In the genomic region with DNA sequence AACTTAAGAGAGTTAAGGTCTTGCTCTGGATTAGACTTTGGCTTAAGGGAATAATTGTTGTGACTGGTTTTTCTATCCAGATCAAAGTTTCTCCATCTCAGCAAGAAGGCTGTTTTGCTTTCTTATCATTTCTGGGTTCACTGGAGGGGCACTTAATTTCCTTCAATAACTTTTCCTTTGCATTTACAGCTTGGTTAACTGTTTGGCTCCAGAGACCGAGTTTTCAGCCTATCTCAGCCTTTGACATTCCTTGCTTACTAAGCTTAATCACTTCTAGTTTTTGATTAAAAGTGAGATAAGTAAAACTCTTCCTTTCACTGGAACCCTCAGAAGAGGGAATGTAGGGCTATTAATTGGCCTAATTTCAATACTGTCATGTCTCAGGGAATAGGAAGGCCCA, we compare ENCODE assay signal across 17 cellular contexts.
DNase-seq lines count a peak whose midpoint lies in the region; ATAC-seq, FAIRE-seq and TF ChIP-seq lines count a peak whose summit lies in the region.
"Had no signal": no experiment of that assay in that cellular context is flagged by ENCODE, and none has a peak within 500 bp of the region (broad histone marks: within the 10 kb centered on the region; RNA-seq: fewer than 3 reads in every experiment).

No MANE protein-coding gene starts in this region.

- H3K9me3 ChIP-seq in Loucy (ENCODE audit: insufficient read depth, low read depth, low read length) (peaks cover 8% of the 10 kb centered on the region; the same call in 1 of the 2 replicates), K562 (replicated peaks; ENCODE audit: control insufficient read depth, insufficient read depth, low read depth, low read length) (no peaks in the 10 kb centered on the region), parathyroid adenoma (ENCODE audit: control insufficient read depth, low read length) (no peaks in the 10 kb centered on the region)
- H3K9me3 ChIP-seq: SJCRH30 had no signal

- CTCF ChIA-PET in K562 (lab: Yijun Ruan, JAX; ENCODE audit: low intra/inter-chr PET ratio): no interaction called here

- intact Hi-C loops in K562 (cut with micrococcal nuclease): no loop called here

- TF ChIP-seq EP300 in K562 (IDR thresholded peaks at IDR 0.05; ENCODE audit: low read length): no peak

- TSS peak; percentile 16 for BruUV-seq in K562 (replicated peaks; lab: Mats Ljungman, UMichigan)

- POLR2A ChIA-PET in K562 (lab: Yijun Ruan, JAX): interaction anchor here (1.2 to 1.3 kb wide), 2 partner anchors 12 to 46 kb away, joined by 3 to 4 read pairs; no protein-coding TSS in a partner anchor

- no peaks in the 10 kb centered on the region for H4K20me1 ChIP-seq in Loucy (ENCODE audit: insufficient read depth, low read length, poor library complexity, severe bottlenecking)
- no peaks in the 10 kb centered on the region for H4K20me1 ChIP-seq in K562 (replicated peaks; ENCODE audit: control insufficient read depth, insufficient read depth, low read length)

- no peak overlapping the region for H3K4me2 ChIP-seq in Loucy (ENCODE audit: low read depth, low read length, poor library complexity, severe bottlenecking)
- H3K4me2 ChIP-seq in K562 (ENCODE audit: insufficient read depth, low read length): no peak overlapping the region
- peak overlapping the region; percentile 48 for H3K4me2 ChIP-seq in parathyroid adenoma (ENCODE audit: low read length)
- H3K4me2 ChIP-seq: PC-9 had no signal

- WGBS in K562 (ENCODE audit: insufficient coverage, low coverage, missing lambda C conversion rate): 88% methylated on average over 1 of the region's 1 CpG

- TF ChIP-seq CTCF in Loucy (conservative IDR thresholded peaks at IDR 0.05; ENCODE audit: low read length) (no peak), K562 (IDR thresholded peaks at IDR 0.05 in 2 of 3, conservative IDR thresholded peaks at IDR 0.05 in 1 of 3; ENCODE audit: insufficient read depth in 2 of 3, low read depth in 1 of 3, low read length in 3 of 3) (no peak), parathyroid adenoma (IDR thresholded peaks at IDR 0.05) (no peak)

- H3K9ac ChIP-seq in Loucy (ENCODE audit: low read depth, low read length, poor library complexity, severe bottlenecking) (peak overlapping the region; percentile 15), K562 (ENCODE audit: insufficient read depth in 1 of 2, low read depth in 2 of 2, low read length in 2 of 2) (no peak overlapping the region), parathyroid adenoma (no peak overlapping the region)

- H3K4me1 ChIP-seq in Loucy (ENCODE audit: insufficient read depth, low read length, poor library complexity, severe bottlenecking) (peaks cover 28% of the 10 kb centered on the region), K562 (replicated peaks in 1 of 2; ENCODE audit: control insufficient read depth in 2 of 2, insufficient read depth in 2 of 2, low read length in 2 of 2) (no peaks in the 10 kb centered on the region), parathyroid adenoma (peaks cover 25% of the 10 kb centered on the region)
- H3K4me1 ChIP-seq: SJCRH30 had no signal

- ATAC-seq in K562 (no peak), GM18519 (IDR thresholded peaks at IDR 0.05; ENCODE audit: low FRiP score, unreplicated experiment) (no peak)

- H3K79me2 ChIP-seq in Loucy (ENCODE audit: insufficient read depth, low read length) (peaks cover 40% of the 10 kb centered on the region; the same call in 1 of the 2 replicates), K562 (ENCODE audit: control insufficient read depth, insufficient read depth, low read length) (peaks cover 61% of the 10 kb centered on the region), parathyroid adenoma (peaks cover 29% of the 10 kb centered on the region)

- no peaks in the 10 kb centered on the region for H3F3A ChIP-seq in Loucy (ENCODE audit: low read depth)

- H3K4me3 ChIP-seq in Loucy (ENCODE audit: low read length, poor library complexity, severe bottlenecking) (no peak overlapping the region), K562 (no peak overlapping the region), parathyroid adenoma (ENCODE audit: low read depth, low read length) (peak overlapping the region; percentile 18)
- H3K4me3 ChIP-seq: PC-9, SJCRH30 had no signal

- in situ Hi-C loops in K562 (cut with MboI): no loop called here

- TF ChIP-seq RAD21 in K562 (CRISPR knock-in tag; conservative IDR thresholded peaks at IDR 0.05 in 1 of 2, IDR thresholded peaks at IDR 0.05 in 1 of 2): no peak

- H3K9me1 ChIP-seq in K562 (ENCODE audit: control insufficient read depth, insufficient read depth, low read length): no peaks in the 10 kb centered on the region

- H2AFZ ChIP-seq in Loucy (ENCODE audit: low read length): no peak overlapping the region
- H2AFZ ChIP-seq in K562 (ENCODE audit: low read depth, low read length): no peak overlapping the region
- no peak overlapping the region for H2AFZ ChIP-seq in parathyroid adenoma
- H2AFZ ChIP-seq: PC-9 had no signal

- FAIRE-seq in K562 (lab: Jason Lieb, UNC): no peak

- H3K36me3 ChIP-seq in Loucy (ENCODE audit: insufficient read depth, low read length): peaks cover 71% of the 10 kb centered on the region; the same call in 1 of the 2 replicates
- H3K36me3 ChIP-seq in K562 (ENCODE audit: control insufficient read depth, insufficient read depth, low read length): peaks cover 83% of the 10 kb centered on the region
- H3K36me3 ChIP-seq in parathyroid adenoma (ENCODE audit: control insufficient read depth, insufficient read depth, low read length): no peaks in the 10 kb centered on the region

- TF ChIP-seq POLR2A in K562 (conservative IDR thresholded peaks at IDR 0.05): no peak

- H3K9me2 ChIP-seq in Loucy (replicated peaks; ENCODE audit: low read depth, low read length): no peaks in the 10 kb centered on the region

- DNase-seq in EH (ENCODE audit: low read depth): peak; percentile 15
- DNase-seq in K562 (ENCODE audit: extremely low read depth in 1 of 4, low spot score in 3 of 4): no peak
- DNase-seq in UCSD-AML1 (lab: John Stamatoyannopoulos, UW; ENCODE audit: unreplicated experiment): no peak
- no peak for DNase-seq in NCI-H526 (lab: John Stamatoyannopoulos, UW)
- no peak for DNase-seq in NCI-H1694 treated with DMSO at 0.1 percent for 48 hours (lab: John Stamatoyannopoulos, UW)
- DNase-seq: C1 segment of cervical spinal cord, DMS79, H7, NCI-H1105 treated with DMSO at 0.1 percent for 48 hours, NCI-H1694, NCI-H226, NCI-H524, PC-9, SJCRH30 had no signal

- H3K27me3 ChIP-seq in Loucy (ENCODE audit: insufficient read depth, low read length, poor library complexity, severe bottlenecking): no peaks in the 10 kb centered on the region
- H3K27me3 ChIP-seq in K562 (ENCODE audit: control insufficient read depth in 2 of 2, insufficient read depth in 2 of 2, low read length in 2 of 2): no peaks in the 10 kb centered on the region
- no peaks in the 10 kb centered on the region for H3K27me3 ChIP-seq in parathyroid adenoma (ENCODE audit: control insufficient read depth, insufficient read depth, low read length)
- H3K27me3 ChIP-seq: SJCRH30 had no signal

- H3K27ac ChIP-seq in K562 (ENCODE audit: extremely low read depth, low read depth, low read length) (no peak overlapping the region), parathyroid adenoma (no peak overlapping the region)
- H3K27ac ChIP-seq: PC-9, SJCRH30 had no signal

TF ChIP-seq in K562, 482 proteins besides CTCF, POLR2A, EP300 and RAD21 (continues in another document):
- TF ChIP-seq, protein P1, sequence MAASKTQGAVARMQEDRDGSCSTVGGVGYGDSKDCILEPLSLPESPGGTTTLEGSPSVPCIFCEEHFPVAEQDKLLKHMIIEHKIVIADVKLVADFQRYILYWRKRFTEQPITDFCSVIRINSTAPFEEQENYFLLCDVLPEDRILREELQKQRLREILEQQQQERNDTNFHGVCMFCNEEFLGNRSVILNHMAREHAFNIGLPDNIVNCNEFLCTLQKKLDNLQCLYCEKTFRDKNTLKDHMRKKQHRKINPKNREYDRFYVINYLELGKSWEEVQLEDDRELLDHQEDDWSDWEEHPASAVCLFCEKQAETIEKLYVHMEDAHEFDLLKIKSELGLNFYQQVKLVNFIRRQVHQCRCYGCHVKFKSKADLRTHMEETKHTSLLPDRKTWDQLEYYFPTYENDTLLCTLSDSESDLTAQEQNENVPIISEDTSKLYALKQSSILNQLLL (CRISPR knock-in tag; IDR thresholded peaks at IDR 0.05; ENCODE audit: borderline replicate concordance): no peak
- TF ChIP-seq RAD51 (IDR thresholded peaks at IDR 0.05; ENCODE audit: borderline replicate concordance, low read depth) (no peak), ZNF75A (CRISPR knock-in tag; IDR thresholded peaks at IDR 0.05) (no peak)
- TF ChIP-seq, protein P2, sequence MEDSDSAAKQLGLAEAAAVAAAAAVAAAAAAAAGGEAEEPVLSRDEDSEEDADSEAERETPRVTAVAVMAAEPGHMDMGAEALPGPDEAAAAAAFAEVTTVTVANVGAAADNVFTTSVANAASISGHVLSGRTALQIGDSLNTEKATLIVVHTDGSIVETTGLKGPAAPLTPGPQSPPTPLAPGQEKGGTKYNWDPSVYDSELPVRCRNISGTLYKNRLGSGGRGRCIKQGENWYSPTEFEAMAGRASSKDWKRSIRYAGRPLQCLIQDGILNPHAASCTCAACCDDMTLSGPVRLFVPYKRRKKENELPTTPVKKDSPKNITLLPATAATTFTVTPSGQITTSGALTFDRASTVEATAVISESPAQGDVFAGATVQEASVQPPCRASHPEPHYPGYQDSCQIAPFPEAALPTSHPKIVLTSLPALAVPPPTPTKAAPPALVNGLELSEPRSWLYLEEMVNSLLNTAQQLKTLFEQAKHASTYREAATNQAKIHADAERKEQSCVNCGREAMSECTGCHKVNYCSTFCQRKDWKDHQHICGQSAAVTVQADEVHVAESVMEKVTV (CRISPR knock-in tag; IDR thresholded peaks at IDR 0.05): no peak
- TF ChIP-seq, protein P3, sequence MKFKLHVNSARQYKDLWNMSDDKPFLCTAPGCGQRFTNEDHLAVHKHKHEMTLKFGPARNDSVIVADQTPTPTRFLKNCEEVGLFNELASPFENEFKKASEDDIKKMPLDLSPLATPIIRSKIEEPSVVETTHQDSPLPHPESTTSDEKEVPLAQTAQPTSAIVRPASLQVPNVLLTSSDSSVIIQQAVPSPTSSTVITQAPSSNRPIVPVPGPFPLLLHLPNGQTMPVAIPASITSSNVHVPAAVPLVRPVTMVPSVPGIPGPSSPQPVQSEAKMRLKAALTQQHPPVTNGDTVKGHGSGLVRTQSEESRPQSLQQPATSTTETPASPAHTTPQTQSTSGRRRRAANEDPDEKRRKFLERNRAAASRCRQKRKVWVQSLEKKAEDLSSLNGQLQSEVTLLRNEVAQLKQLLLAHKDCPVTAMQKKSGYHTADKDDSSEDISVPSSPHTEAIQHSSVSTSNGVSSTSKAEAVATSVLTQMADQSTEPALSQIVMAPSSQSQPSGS (CRISPR knock-in tag; IDR thresholded peaks at IDR 0.05): no peak
